In the genomic region with DNA sequence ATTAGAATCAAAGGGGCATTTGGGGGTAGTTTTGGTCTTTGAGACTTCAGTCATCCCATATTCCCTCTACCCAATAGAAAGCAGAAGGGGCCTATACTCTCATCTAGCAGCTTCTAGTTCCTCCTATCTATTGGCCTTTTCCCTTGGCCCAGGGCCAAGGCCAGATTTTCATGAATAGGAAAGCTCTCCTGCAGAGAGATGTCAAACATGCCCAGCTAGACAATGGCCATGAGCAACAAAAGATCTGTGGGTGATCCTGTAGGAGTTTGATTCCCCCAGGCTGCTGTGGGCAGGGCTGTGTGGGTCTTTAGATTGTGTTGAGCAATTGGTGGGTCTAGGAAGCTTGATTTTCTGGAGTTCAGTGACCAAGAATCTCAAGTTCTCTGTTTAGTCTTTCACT, we compare ENCODE assay signal across 17 cellular contexts. TPM values are rescaled to one million over a fixed set of nuclear protein-coding genes. Genes with fewer than 3 reads are reported as not detected.
"Had no signal": no experiment of that assay in that cellular context is flagged by ENCODE, and none has a peak within 500 bp of the region (broad histone marks: within the 10 kb centered on the region; RNA-seq: fewer than 3 reads in every experiment).

No MANE protein-coding gene starts in this region.

- H3K27ac ChIP-seq: esophagus muscularis mucosa, tibial artery, vagina had no signal

- H3K4me3 ChIP-seq: esophagus muscularis mucosa, tibial artery, vagina had no signal

- FAIRE-seq: astrocyte, small intestine had no signal

- H3K36me3 Mint-ChIP-seq: stimulated activated effector memory CD8-positive, alpha-beta T cell treated with anti-CD3 and anti-CD28 coated beads, Interleukin-12 subunit alpha, Interleukin-12 subunit beta, amount 100 ng/mL, for 72 hours had no signal

- H3K9me3 ChIP-seq: esophagus muscularis mucosa, tibial artery, vagina had no signal

- ATAC-seq: right cardiac atrium; stimulated activated effector memory CD8-positive, alpha-beta T cell treated with anti-CD3 and anti-CD28 coated beads, Interleukin-12 subunit alpha, Interleukin-12 subunit beta, amount 100 ng/mL, for 72 hours had no signal

- H3K4me3 Mint-ChIP-seq: activated CD4-positive, alpha-beta memory T cell treated with anti-CD3 and anti-CD28 coated beads, Interleukin-2, amount 10 ng/mL, durations not matched to agents 7 days and 5 days; activated T-helper 1 cell treated with anti-CD3 and anti-CD28 coated beads, Interleukin-12 subunit alpha, Interleukin-12 subunit beta, Interleukin-2, Interleukin-4 antibody, amounts not matched to agents 30 ng/mL and 10 ng/mL and 1 ng/mL, durations not matched to agents 14 hours and 24 hours and 36 hours; memory B cell; nephron; stimulated activated effector memory CD8-positive, alpha-beta T cell treated with anti-CD3 and anti-CD28 coated beads, Interleukin-12 subunit alpha, Interleukin-12 subunit beta, amount 100 ng/mL, for 72 hours had no signal

- H3K9me3 Mint-ChIP-seq: activated T-helper 1 cell treated with anti-CD3 and anti-CD28 coated beads, Interleukin-12 subunit alpha, Interleukin-12 subunit beta, Interleukin-2, Interleukin-4 antibody, amounts not matched to agents 30 ng/mL and 10 ng/mL and 1 ng/mL, durations not matched to agents 14 hours and 24 hours and 36 hours had no signal

- H3K27ac Mint-ChIP-seq: activated CD4-positive, alpha-beta memory T cell treated with anti-CD3 and anti-CD28 coated beads, Interleukin-2, amount 10 ng/mL, durations not matched to agents 7 days and 5 days; activated T-helper 1 cell treated with anti-CD3 and anti-CD28 coated beads, Interleukin-12 subunit alpha, Interleukin-12 subunit beta, Interleukin-2, Interleukin-4 antibody, amounts not matched to agents 30 ng/mL and 10 ng/mL and 1 ng/mL, durations not matched to agents 14 hours and 24 hours and 36 hours; memory B cell; nephron; progenitor cell of endocrine pancreas; stimulated activated effector memory CD8-positive, alpha-beta T cell treated with anti-CD3 and anti-CD28 coated beads, Interleukin-12 subunit alpha, Interleukin-12 subunit beta, amount 100 ng/mL, for 72 hours had no signal

- DNase-seq: activated CD4-positive, alpha-beta memory T cell treated with anti-CD3 and anti-CD28 coated beads, Interleukin-2, amount 10 ng/mL, durations not matched to agents 7 days and 5 days; activated CD8-positive, alpha-beta memory T cell treated with anti-CD3 and anti-CD28 coated beads, Interleukin-2, amount 50 U/mL, for 48 hours; activated naive CD4-positive, alpha-beta T cell; glutamatergic neuron; occipital lobe; small intestine; tibial artery had no signal

- H3K36me3 ChIP-seq: esophagus muscularis mucosa, tibial artery, vagina had no signal

RNA-seq across cellular contexts. Expression of a gene that starts 2.9 kb away (rescaled TPM):
- total RNA-seq: activated CD4-positive, alpha-beta memory T cell treated with anti-CD3 and anti-CD28 coated beads, Interleukin-2, amount 10 ng/mL, durations not matched to agents 7 days and 5 days; activated T-helper 1 cell treated with anti-CD3 and anti-CD28 coated beads, Interleukin-12 subunit alpha, Interleukin-12 subunit beta, Interleukin-2, Interleukin-4 antibody, amounts not matched to agents 30 ng/mL and 10 ng/mL and 1 ng/mL, durations not matched to agents 14 hours and 24 hours and 36 hours; astrocyte; fibroblast of villous mesenchyme; progenitor cell of endocrine pancreas had no signal
